Comparison of ENCODE assay signal across 27 cellular contexts in genomic region chr5:79474416-79475173, GRCh38.
A peak's percentile ranks its signal among the peaks of the same experiment; 100 is the strongest.
DNase-seq lines count a peak whose midpoint lies in the region; ATAC-seq and TF ChIP-seq lines count a peak whose summit lies in the region.
"Had no signal": no experiment of that assay in that cellular context is flagged by ENCODE, and none has a peak within 500 bp of the region (broad histone marks: within the 10 kb centered on the region; RNA-seq: fewer than 3 reads in every experiment).

No MANE protein-coding gene starts in this region.

- H3K27ac ChIP-seq in KMS-11: peak overlapping the region; percentile 57
- H3K27ac ChIP-seq: foreskin keratinocyte, pancreas had no signal

- peaks cover 4% of the 10 kb centered on the region; the same call in 1 of the 2 replicates for H4K20me1 ChIP-seq in KMS-11 (ENCODE audit: insufficient read depth)

- TF ChIP-seq CTCF in AG10803 (conservative IDR thresholded peaks at IDR 0.05; ENCODE audit: low read length) (no peak), GM10266 (IDR thresholded peaks at IDR 0.05; ENCODE audit: control insufficient read depth, insufficient read depth, low read depth, missing control alignments) (no peak), KMS-11 (conservative IDR thresholded peaks at IDR 0.05; ENCODE audit: low read depth, low read length) (no peak)

- peaks cover 57% of the 10 kb centered on the region for H3K4me1 ChIP-seq in KMS-11 (ENCODE audit: low read depth, poor library complexity, severe bottlenecking)
- H3K4me1 ChIP-seq: foreskin keratinocyte, pancreas had no signal

- peaks cover 21% of the 10 kb centered on the region; the same call in 1 of the 2 replicates for H3K79me2 ChIP-seq in KMS-11 (ENCODE audit: insufficient read depth, low read depth)

- no peak overlapping the region for H3K4me3 ChIP-seq in AG10803 (ENCODE audit: low read length)
- no peak overlapping the region for H3K4me3 ChIP-seq in KMS-11 (IDR thresholded peaks at IDR 0.05; ENCODE audit: insufficient read depth, low read depth, low read length)
- H3K4me3 ChIP-seq: pancreas, right atrium auricular region had no signal

- H3K9ac ChIP-seq in KMS-11: no peak overlapping the region; the same call in 1 of the 2 replicates

- peak; percentile 48 for DNase-seq in AG10803 (ENCODE audit: low read depth)
- DNase-seq in GM10266 (ENCODE audit: extremely low spot score): peak; percentile 12
- DNase-seq in fibroblast of gingiva (ENCODE audit: low read depth): peak; percentile 21
- no peak for DNase-seq in NCI-H2081 (lab: John Stamatoyannopoulos, UW)
- no peak for DNase-seq in T-helper 9 cell
- DNase-seq: activated CD4-positive, alpha-beta T cell treated with anti-CD3 and anti-CD28 coated beads, Interleukin-2, amount 10 ng/mL, durations not matched to agents 24 days and 14 days; AML-193; aorta; CD8-positive, alpha-beta memory T cell; central memory CD4-positive, alpha-beta T cell; dermis blood vessel endothelial cell; foreskin keratinocyte; immature natural killer cell; MV-4-11; NCI-H1694 treated with DMSO at 0.1 percent for 48 hours; NCI-H2227 treated with DMSO at 0.1 percent for 48 hours; NCI-H774; pancreas; stimulated activated CD4-positive, alpha-beta T cell treated with anti-CD3 and anti-CD28 coated beads, Interleukin-15, amount 100 ng/mL, for 24 hours; stimulated activated CD8-positive, alpha-beta memory T cell treated with anti-CD3 and anti-CD28 coated beads, Interleukin-4, amount 100 ng/mL, for 48 hours; substantia nigra had no signal

- no peak for ATAC-seq in HG03432 (IDR thresholded peaks at IDR 0.05; ENCODE audit: unreplicated experiment)
- ATAC-seq: activated naive CD4-positive, alpha-beta T cell treated with anti-CD3 and anti-CD28 coated beads, Interleukin-2, amount 50 U/mL, for 72 hours; foreskin keratinocyte; left lobe of liver; natural killer cell treated with Interleukin-12 subunit alpha and Interleukin-12 subunit beta and Interleukin-15 and Interleukin-18, amount 100 ng/mL, for 72 hours; pancreas had no signal

- H3K36me3 ChIP-seq in KMS-11 (ENCODE audit: insufficient read depth): no peaks in the 10 kb centered on the region
- H3K36me3 ChIP-seq: pancreas, right atrium auricular region had no signal

- peak overlapping the region; percentile 53 for H3K4me2 ChIP-seq in KMS-11

- H2AFZ ChIP-seq in KMS-11 (ENCODE audit: low read depth): no peak overlapping the region

- H3K27me3 ChIP-seq in KMS-11 (ENCODE audit: insufficient read depth, low read depth): no peaks in the 10 kb centered on the region
- H3K27me3 ChIP-seq: foreskin keratinocyte, pancreas, right atrium auricular region had no signal

Comparison
In these comparisons a context has a peak if more than half of its experiments do, and no peak if none do; other contexts are left out.
1. DNase-seq: peak in AG10803 (single experiment), GM10266 (single experiment) and fibroblast of gingiva (single experiment); none in NCI-H2081 (0 of 2) and T-helper 9 cell (single experiment).